Comparison of ENCODE assay signal across 20 cellular contexts in the genomic region with DNA sequence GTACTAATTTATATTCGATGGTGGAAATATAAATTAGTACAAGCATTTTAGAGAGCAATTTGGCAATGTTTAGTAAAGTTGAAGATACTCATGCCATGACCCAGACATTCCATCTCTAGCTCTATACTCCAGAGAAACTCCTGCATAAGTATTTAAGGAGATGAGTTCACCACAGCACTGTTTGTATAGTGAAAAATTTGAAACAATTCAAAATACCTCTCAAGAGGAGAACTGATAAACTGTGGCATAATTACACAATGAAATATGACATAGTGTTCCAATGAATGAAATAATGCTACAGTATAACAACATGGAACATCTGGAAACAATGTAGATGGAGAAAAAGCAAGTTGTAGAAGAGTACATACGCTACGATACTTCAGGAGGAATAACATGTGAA. TPM values are rescaled to one million over a fixed set of nuclear protein-coding genes. Genes with fewer than 3 reads are reported as not detected.
DNase-seq lines count a peak whose midpoint lies in the region; ATAC-seq, FAIRE-seq and TF ChIP-seq lines count a peak whose summit lies in the region.
"Had no signal": no experiment of that assay in that cellular context is flagged by ENCODE, and none has a peak within 500 bp of the region (broad histone marks: within the 10 kb centered on the region; RNA-seq: fewer than 3 reads in every experiment).

No MANE protein-coding gene starts in this region.

- peaks cover 14% of the 10 kb centered on the region for H3K27me3 Mint-ChIP-seq in astrocyte (ENCODE audit: low read depth, unreplicated experiment)

- no peak overlapping the region for H3K9ac ChIP-seq in GM23248
- H3K9ac ChIP-seq in astrocyte (ENCODE audit: low read length) = no peak overlapping the region

- H3K36me3 ChIP-seq in GM23248 (ENCODE audit: low read depth) (no peaks in the 10 kb centered on the region), astrocyte (ENCODE audit: insufficient read depth, low read length) (no peaks in the 10 kb centered on the region)
- H3K36me3 ChIP-seq: BE2C had no signal

- no peaks in the 10 kb centered on the region for H3F3A ChIP-seq in GM23248 (ENCODE audit: insufficient read depth)

- no peak overlapping the region for H3K4me3 Mint-ChIP-seq in astrocyte (ENCODE audit: unreplicated experiment)
- H3K4me3 Mint-ChIP-seq: CD8-positive, alpha-beta memory T cell had no signal

- no peak overlapping the region for H3K4me2 ChIP-seq in GM23248 (ENCODE audit: unreplicated experiment)
- peak overlapping the region; percentile 6 for H3K4me2 ChIP-seq in astrocyte (ENCODE audit: low read length)

- H3K4me1 ChIP-seq in GM23248 (ENCODE audit: insufficient read depth) = no peaks in the 10 kb centered on the region
- H3K4me1 ChIP-seq in astrocyte (ENCODE audit: insufficient read depth, low read length) = no peaks in the 10 kb centered on the region
- H3K4me1 ChIP-seq: BE2C, Caco-2 had no signal

- H3K27ac Mint-ChIP-seq in astrocyte (ENCODE audit: unreplicated experiment) = no peak overlapping the region
- H3K27ac Mint-ChIP-seq: CD8-positive, alpha-beta memory T cell had no signal

- H3K79me2 ChIP-seq in GM23248 (ENCODE audit: insufficient read depth) (no peaks in the 10 kb centered on the region), astrocyte (ENCODE audit: insufficient read depth, low read length) (no peaks in the 10 kb centered on the region)

- H3K9me3 Mint-ChIP-seq in astrocyte (ENCODE audit: unreplicated experiment) = peaks cover 3% of the 10 kb centered on the region
- H3K9me3 Mint-ChIP-seq: CD8-positive, alpha-beta memory T cell had no signal

- peaks cover 7% of the 10 kb centered on the region; the same call in 1 of the 2 replicates for H3K27me3 ChIP-seq in GM23248 (replicated peaks; ENCODE audit: insufficient read depth)
- peaks cover 4% of the 10 kb centered on the region for H3K27me3 ChIP-seq in astrocyte (ENCODE audit: insufficient read depth, low read length)

- peak; percentile 11 for DNase-seq in GM23248
- no peak for DNase-seq in astrocyte (ENCODE audit: low read depth)
- DNase-seq in fibroblast of the aortic adventitia (ENCODE audit: low read depth) = peak; percentile 33
- no peak for DNase-seq in CD1c-positive myeloid dendritic cell (ENCODE audit: extremely low spot score)
- DNase-seq in AG20443 (ENCODE audit: low spot score) = no peak
- DNase-seq: ACHN; BE2C; Caco-2; CD8-positive, alpha-beta memory T cell; DND-41; GF-D8; HCEC 1CT; IMR-90; KBM-7 had no signal

- WGBS in GM23248 (ENCODE audit: low coverage in 1 of 2, low lambda C conversion rate in 2 of 2, missing lambda C conversion rate in 2 of 2), 2 experiments = 55% methylated on average over 3 of the region's 3 CpGs

- in situ Hi-C loops in GM23248 (cut with MboI) = no loop called here

- no peaks in the 10 kb centered on the region for H3K9me3 ChIP-seq in GM23248 (ENCODE audit: low read depth)
- no peaks in the 10 kb centered on the region for H3K9me3 ChIP-seq in astrocyte (ENCODE audit: insufficient read depth, low read depth, low read length)
- H3K9me3 ChIP-seq: BE2C, Caco-2 had no signal

- no peaks in the 10 kb centered on the region for H3K4me1 Mint-ChIP-seq in astrocyte (ENCODE audit: low read depth, unreplicated experiment)
- H3K4me1 Mint-ChIP-seq: CD8-positive, alpha-beta memory T cell had no signal

- ATAC-seq in HG03025 (IDR thresholded peaks at IDR 0.05; ENCODE audit: low FRiP score, unreplicated experiment) = no peak

- H3K4me3 ChIP-seq in GM23248 = no peak overlapping the region
- H3K4me3 ChIP-seq in astrocyte (ENCODE audit: insufficient read depth, low read depth, low read length) = no peak overlapping the region
- no peak overlapping the region for H3K4me3 ChIP-seq in fibroblast of the aortic adventitia (ENCODE audit: low read depth, low read length)

- peak; percentile 37 for FAIRE-seq in astrocyte (lab: Jason Lieb, UNC)
- FAIRE-seq: GM18507, H1 had no signal

- H3K9me2 ChIP-seq in GM23248 (ENCODE audit: insufficient read depth) = no peaks in the 10 kb centered on the region

- H3K36me3 Mint-ChIP-seq in astrocyte (ENCODE audit: low read depth, unreplicated experiment) = peaks cover 2% of the 10 kb centered on the region
- H3K36me3 Mint-ChIP-seq: CD8-positive, alpha-beta memory T cell had no signal

- peak overlapping the region; percentile 55; the same call in 1 of the 2 replicates for H3K27ac ChIP-seq in 22Rv1
- H3K27ac ChIP-seq in GM23248 = no peak overlapping the region
- no peak overlapping the region for H3K27ac ChIP-seq in astrocyte (ENCODE audit: low read depth, low read length)
- H3K27ac ChIP-seq: C4-2B had no signal

- H4K20me1 ChIP-seq in GM23248 (ENCODE audit: insufficient read depth) (no peaks in the 10 kb centered on the region), astrocyte (ENCODE audit: insufficient read depth, low read length) (no peaks in the 10 kb centered on the region)

- TF ChIP-seq CTCF in 22Rv1 (IDR thresholded peaks at IDR 0.05) = no peak
- TF ChIP-seq CTCF in astrocyte (IDR thresholded peaks at IDR 0.05; ENCODE audit: insufficient read depth, low read depth, low read length) = no peak
- no peak for TF ChIP-seq CTCF in fibroblast of the aortic adventitia (IDR thresholded peaks at IDR 0.05; ENCODE audit: insufficient read depth, low read length)

- H2AFZ ChIP-seq in GM23248 (no peak overlapping the region), astrocyte (ENCODE audit: low read depth, low read length) (no peak overlapping the region)

RNA-seq across cellular contexts. Expression of a gene that starts 48.6 kb away (rescaled TPM):
- 9.2 and 15.6 TPM in 2 replicates for total RNA-seq in GM23248 (2014; rRNA removed; shearing (Covaris generic))
- 6.4 and 8.8 TPM in 2 replicates for polyA plus RNA-seq in GM23248 (2016; fragmentation: Nextera tagmentation; extraction: Ambion mirVana)
- 0.72 and 0.75 TPM in 2 replicates for total RNA-seq in astrocyte
- total RNA-seq in fibroblast of the aortic adventitia (ENCODE audit: low replicate concordance) = 0.09 and 1.8 TPM in 2 replicates
- total RNA-seq: CD8-positive, alpha-beta memory T cell; HT-29; IMR-90 had no signal
- polyA plus RNA-seq: CD8-positive, alpha-beta memory T cell; IMR-90 had no signal

Comparison
In these comparisons a context has a peak if more than half of its experiments do, and no peak if none do; other contexts are left out.
1. DNase-seq: peak in GM23248 (single experiment) and fibroblast of the aortic adventitia (single experiment); none in astrocyte (single experiment), CD1c-positive myeloid dendritic cell (single experiment) and AG20443 (single experiment).